8 cellular contexts compared by ENCODE assay signal in genomic region chr11:65541093-65542010, GRCh38. TPM values are rescaled to one million over a fixed set of nuclear protein-coding genes. Genes with fewer than 3 reads are reported as not detected.
A peak's percentile ranks its signal among the peaks of the same experiment; 100 is the strongest.
DNase-seq lines count a peak whose midpoint lies in the region; ATAC-seq and TF ChIP-seq lines count a peak whose summit lies in the region.

No MANE protein-coding gene starts in this region.

- no peak for TF ChIP-seq CTCF in BE2C (IDR thresholded peaks at IDR 0.05; ENCODE audit: low read depth, low read length)
- peak; percentile 25; the same call in 1 of the 2 replicates for TF ChIP-seq CTCF in KMS-11 (conservative IDR thresholded peaks at IDR 0.05; ENCODE audit: low read depth, low read length)
- TF ChIP-seq CTCF in choroid plexus epithelial cell (conservative IDR thresholded peaks at IDR 0.05; ENCODE audit: low read depth, low read length), result no peak

- H3K27ac Mint-ChIP-seq in naive thymus-derived CD8-positive, alpha-beta T cell, result peak overlapping the region; percentile 34 to 96 (median 87)

- peak overlapping the region; percentile 81 for H3K4me2 ChIP-seq in KMS-11

- H3K36me3 ChIP-seq in BE2C, result no peaks in the 10 kb centered on the region
- no peaks in the 10 kb centered on the region for H3K36me3 ChIP-seq in KMS-11 (ENCODE audit: insufficient read depth)

- peak overlapping the region; percentile 49 for H3K4me3 ChIP-seq in BE2C (ENCODE audit: low read depth, low read length)
- no peak overlapping the region for H3K4me3 ChIP-seq in KMS-11 (IDR thresholded peaks at IDR 0.05; ENCODE audit: insufficient read depth, low read depth, low read length)
- peak overlapping the region; percentile 55 for H3K4me3 ChIP-seq in choroid plexus epithelial cell (ENCODE audit: low read depth, low read length)

- peak overlapping the region; percentile 89 for H2AFZ ChIP-seq in KMS-11 (ENCODE audit: low read depth)

- peaks cover 0 to 21% (median 0%) of the 10 kb centered on the region in 3 donors for H3K36me3 Mint-ChIP-seq in naive thymus-derived CD8-positive, alpha-beta T cell

- H3K9ac ChIP-seq in KMS-11, result peak overlapping the region; percentile 55; the same call in 1 of the 2 replicates

- peaks cover 20 to 46% (median 39%) of the 10 kb centered on the region in 4 donors for H3K4me1 Mint-ChIP-seq in naive thymus-derived CD8-positive, alpha-beta T cell

- H4K20me1 ChIP-seq in KMS-11 (ENCODE audit: insufficient read depth), result no peaks in the 10 kb centered on the region

- no peaks in the 10 kb centered on the region for H3K4me1 ChIP-seq in BE2C
- peaks cover 19% of the 10 kb centered on the region for H3K4me1 ChIP-seq in KMS-11 (ENCODE audit: low read depth, poor library complexity, severe bottlenecking)

- no peaks in the 10 kb centered on the region for H3K27me3 Mint-ChIP-seq in naive thymus-derived CD8-positive, alpha-beta T cell

- POLR2A ChIA-PET in naive thymus-derived CD8-positive, alpha-beta T cell (lab: Charles Lee), result interaction anchor here (0.5 to 12.3 kb wide), 18 partner anchors 11 to 501 kb away, joined by 3 to 260 read pairs (median 18); partner anchors contain the start of genes BANF1, EHBP1L1, FAM89B and KCNK7

- peak overlapping the region; percentile 77 to 90 (median 85) for H3K4me3 Mint-ChIP-seq in naive thymus-derived CD8-positive, alpha-beta T cell

- no peaks in the 10 kb centered on the region for H3K79me2 ChIP-seq in KMS-11 (ENCODE audit: insufficient read depth, low read depth)

- peak in 1 of 2 donors; percentile 1 for ATAC-seq in naive thymus-derived CD8-positive, alpha-beta T cell

- no peak for DNase-seq in BE2C
- no peak for DNase-seq in choroid plexus epithelial cell (ENCODE audit: low read depth)
- DNase-seq in naive thymus-derived CD8-positive, alpha-beta T cell, result no peak
- no peak for DNase-seq in activated CD4-positive, CD25-positive, alpha-beta regulatory T cell treated with anti-CD3 and anti-CD28 coated beads, Interleukin-2, amount 50 U/mL, for 72 hours
- no peak for DNase-seq in NAMALWA (ENCODE audit: low spot score)
- no peak for DNase-seq in NCI-H1694 (lab: John Stamatoyannopoulos, UW)
- DNase-seq in NK-92 (lab: John Stamatoyannopoulos, UW; ENCODE audit: unreplicated experiment), result no peak

- H3K27me3 ChIP-seq in BE2C, result no peaks in the 10 kb centered on the region
- H3K27me3 ChIP-seq in KMS-11 (ENCODE audit: insufficient read depth, low read depth), result no peaks in the 10 kb centered on the region

- H3K9me3 ChIP-seq in BE2C, result no peaks in the 10 kb centered on the region

- no peaks in the 10 kb centered on the region for H3K9me3 Mint-ChIP-seq in naive thymus-derived CD8-positive, alpha-beta T cell

- peak overlapping the region; percentile 53; the same call in 1 of the 2 replicates for H3K27ac ChIP-seq in KMS-11

RNA-seq across cellular contexts. Expression of gene SCYL1, which starts 16.5 kb away (rescaled TPM):
- polyA plus RNA-seq in BE2C (2012; ENCODE audit: insufficient read depth, insufficient read length, low read depth), result 66.9 TPM
- 10 to 100 TPM; 69.0 to 70.6 TPM for total RNA-seq in naive thymus-derived CD8-positive, alpha-beta T cell
- polyA plus RNA-seq in naive thymus-derived CD8-positive, alpha-beta T cell, result 10 to 100 TPM; 23.2 to 41.5 (median 33.5) TPM

RNA-seq across cellular contexts. Expression of gene LTBP3, which starts 16.8 kb away (rescaled TPM):
- 99.8 TPM for polyA plus RNA-seq in BE2C (2012; ENCODE audit: insufficient read depth, insufficient read length, low read depth)
- total RNA-seq in naive thymus-derived CD8-positive, alpha-beta T cell, result 100 to 1,000 TPM; 258 to 261 TPM
- 10 to 100 TPM in 2 of 3 donors, 1 to 10 TPM in 1; 7.3 to 35.0 (median 18.9) TPM for polyA plus RNA-seq in naive thymus-derived CD8-positive, alpha-beta T cell

RNA-seq across cellular contexts. Expression of gene ZNRD2, which starts 28.9 kb away (rescaled TPM):
- polyA plus RNA-seq in BE2C (2012; ENCODE audit: insufficient read depth, insufficient read length, low read depth), result 321 TPM
- 10 to 100 TPM; 31.5 to 32.7 TPM for total RNA-seq in naive thymus-derived CD8-positive, alpha-beta T cell
- 10 to 100 TPM; 62.9 to 86.3 (median 80.1) TPM for polyA plus RNA-seq in naive thymus-derived CD8-positive, alpha-beta T cell

RNA-seq across cellular contexts. Expression of gene FAM89B, which starts 31.0 kb away (rescaled TPM):
- polyA plus RNA-seq in BE2C (2012; ENCODE audit: insufficient read depth, insufficient read length, low read depth), result 68.0 TPM
- total RNA-seq in naive thymus-derived CD8-positive, alpha-beta T cell, result 10 to 100 TPM; 39.3 to 42.1 TPM
- 100 to 1,000 TPM in 2 of 3 donors, 10 to 100 TPM in 1; 70.9 to 122 (median 101) TPM for polyA plus RNA-seq in naive thymus-derived CD8-positive, alpha-beta T cell

RNA-seq across cellular contexts. Expression of gene EHBP1L1, which starts 34.5 kb away (rescaled TPM):
- polyA plus RNA-seq in BE2C (2012; ENCODE audit: insufficient read depth, insufficient read length, low read depth), result 3.9 TPM
- total RNA-seq in naive thymus-derived CD8-positive, alpha-beta T cell, result 100 to 1,000 TPM; 101 to 108 TPM
- 10 to 100 TPM; 10.8 to 19.8 (median 11.5) TPM for polyA plus RNA-seq in naive thymus-derived CD8-positive, alpha-beta T cell
